In the genomic region with DNA sequence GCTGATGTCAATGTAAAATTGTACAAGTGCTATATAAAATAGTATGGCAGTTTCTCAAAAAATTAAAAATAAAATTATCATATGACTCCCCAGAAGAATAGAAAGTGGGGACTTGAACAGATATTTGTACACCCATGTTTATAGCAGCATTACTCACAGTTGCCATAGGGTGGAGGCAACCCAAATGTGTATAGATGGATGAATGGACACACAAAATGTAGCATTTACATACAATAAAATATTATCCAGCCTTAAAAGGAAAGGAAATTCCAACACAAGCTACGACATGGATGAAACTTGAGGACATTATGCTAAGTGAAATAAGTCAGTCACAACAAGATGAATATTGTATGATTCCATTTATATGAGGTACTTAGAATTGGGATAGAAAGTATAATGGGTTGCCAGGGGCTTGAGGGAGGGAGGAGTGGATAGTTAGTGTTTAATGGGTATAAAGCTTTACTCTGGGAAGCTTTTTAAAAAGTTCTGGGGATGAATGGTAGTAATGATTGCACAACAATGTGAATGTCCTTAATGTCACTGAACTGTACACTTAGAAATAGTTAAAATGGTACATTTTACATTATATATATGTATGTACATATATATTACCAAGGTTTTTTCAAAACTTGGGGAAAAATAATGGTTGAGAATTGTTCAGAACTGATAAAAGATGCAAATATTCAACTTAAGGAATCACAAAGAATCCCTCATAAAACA, we compare ENCODE assay signal across 20 cellular contexts. TPM values are rescaled to one million over a fixed set of nuclear protein-coding genes. Genes with fewer than 3 reads are reported as not detected.
"Had no signal": no experiment of that assay in that cellular context is flagged by ENCODE, and none has a peak within 500 bp of the region (broad histone marks: within the 10 kb centered on the region; RNA-seq: fewer than 3 reads in every experiment).

No MANE protein-coding gene starts in this region.

- H3K36me3 Mint-ChIP-seq: activated naive CD8-positive, alpha-beta T cell treated with anti-CD3 and anti-CD28 coated beads, Interleukin-2, amount 10 ng/mL, durations not matched to agents 7 days and 5 days; stimulated activated naive B cell treated with anti-CD40 and anti-IgM and Interleukin-4, amounts not matched to agents 10 μg/mL and 1 μg/mL and 100 μg/mL, for 72 hours had no signal

- H3K27me3 ChIP-seq: breast epithelium, gastroesophageal sphincter, heart right ventricle, neutrophil, thyroid gland had no signal

- DNase-seq: activated CD4-positive, alpha-beta T cell treated with anti-CD3 and anti-CD28 coated beads for 36 hours; activated CD8-positive, alpha-beta memory T cell treated with anti-CD3 and anti-CD28 coated beads, Interleukin-2, amount 50 U/mL, for 48 hours; activated gamma-delta T cell; activated naive CD8-positive, alpha-beta T cell treated with anti-CD3 and anti-CD28 coated beads, Interleukin-2, amount 10 ng/mL, durations not matched to agents 7 days and 5 days; activated T-cell treated with anti-CD3 and anti-CD28 coated beads, Interleukin-2, amount 50 U/mL, for 72 hours; anterior cingulate cortex; heart right ventricle; islet precursor cell; mammary epithelial cell; stimulated activated CD4-positive, alpha-beta T cell treated with anti-CD3 and anti-CD28 coated beads, Interleukin-2, amount 100 ng/mL, for 48 hours; stimulated activated naive B cell treated with anti-CD40 and anti-IgM and Interleukin-4, amounts not matched to agents 10 μg/mL and 1 μg/mL and 100 μg/mL, for 72 hours; thyroid gland had no signal

- H3K27me3 Mint-ChIP-seq: activated CD4-positive, alpha-beta T cell treated with anti-CD3 and anti-CD28 coated beads for 36 hours; stimulated activated naive B cell treated with anti-CD40 and anti-IgM and Interleukin-4, amounts not matched to agents 10 μg/mL and 1 μg/mL and 100 μg/mL, for 72 hours had no signal

- H3K27ac ChIP-seq: breast epithelium, gastroesophageal sphincter, heart right ventricle, neutrophil, thyroid gland, VCaP had no signal

- H3K4me1 ChIP-seq: breast epithelium had no signal

- H3K4me3 ChIP-seq: breast epithelium, gastroesophageal sphincter, heart right ventricle, thyroid gland had no signal

- H3K4me1 Mint-ChIP-seq: activated naive CD8-positive, alpha-beta T cell treated with anti-CD3 and anti-CD28 coated beads, Interleukin-2, amount 10 ng/mL, durations not matched to agents 7 days and 5 days had no signal

- H3K36me3 ChIP-seq: breast epithelium, gastroesophageal sphincter, heart right ventricle, neutrophil, thyroid gland had no signal

- H3K9me3 ChIP-seq: breast epithelium, gastroesophageal sphincter, heart right ventricle, neutrophil, thyroid gland had no signal

- H3K9me3 Mint-ChIP-seq: activated naive CD8-positive, alpha-beta T cell treated with anti-CD3 and anti-CD28 coated beads, Interleukin-2, amount 10 ng/mL, durations not matched to agents 7 days and 5 days; activated T-cell treated with anti-CD3 and anti-CD28 coated beads, Interleukin-2, amount 50 U/mL, for 72 hours; stimulated activated naive B cell treated with anti-CD40 and anti-IgM and Interleukin-4, amounts not matched to agents 10 μg/mL and 1 μg/mL and 100 μg/mL, for 72 hours had no signal

- H3K27ac Mint-ChIP-seq: activated CD4-positive, alpha-beta T cell treated with anti-CD3 and anti-CD28 coated beads for 36 hours; activated naive CD8-positive, alpha-beta T cell treated with anti-CD3 and anti-CD28 coated beads, Interleukin-2, amount 10 ng/mL, durations not matched to agents 7 days and 5 days; activated T-cell treated with anti-CD3 and anti-CD28 coated beads, Interleukin-2, amount 50 U/mL, for 72 hours; stimulated activated naive B cell treated with anti-CD40 and anti-IgM and Interleukin-4, amounts not matched to agents 10 μg/mL and 1 μg/mL and 100 μg/mL, for 72 hours had no signal

- H3K4me3 Mint-ChIP-seq: activated CD4-positive, alpha-beta T cell treated with anti-CD3 and anti-CD28 coated beads for 36 hours; activated naive CD8-positive, alpha-beta T cell treated with anti-CD3 and anti-CD28 coated beads, Interleukin-2, amount 10 ng/mL, durations not matched to agents 7 days and 5 days; activated T-cell treated with anti-CD3 and anti-CD28 coated beads, Interleukin-2, amount 50 U/mL, for 72 hours; stimulated activated naive B cell treated with anti-CD40 and anti-IgM and Interleukin-4, amounts not matched to agents 10 μg/mL and 1 μg/mL and 100 μg/mL, for 72 hours had no signal

- ATAC-seq: activated CD4-positive, alpha-beta T cell treated with anti-CD3 and anti-CD28 coated beads for 36 hours; activated T-cell treated with anti-CD3 and anti-CD28 coated beads, Interleukin-2, amount 50 U/mL, for 72 hours; gastroesophageal sphincter; heart right ventricle; left lobe of liver; stimulated activated naive B cell treated with anti-CD40 and anti-IgM and Interleukin-4, amounts not matched to agents 10 μg/mL and 1 μg/mL and 100 μg/mL, for 72 hours had no signal

RNA-seq across cellular contexts. Expression of gene ADORA3, which starts 53.0 kb away (rescaled TPM):
- total RNA-seq: chondrocyte, epithelial cell of proximal tubule, mammary epithelial cell had no signal
- polyA plus RNA-seq: mammary epithelial cell had no signal

RNA-seq across cellular contexts. Expression of gene TMIGD3, which starts 53.0 kb away (rescaled TPM):
- total RNA-seq: activated CD4-positive, alpha-beta T cell treated with anti-CD3 and anti-CD28 coated beads for 36 hours; activated T-cell treated with anti-CD3 and anti-CD28 coated beads, Interleukin-2, amount 50 U/mL, for 72 hours; chondrocyte; dermis microvascular lymphatic vessel endothelial cell; epithelial cell of proximal tubule; mammary epithelial cell had no signal
- polyA plus RNA-seq: mammary epithelial cell had no signal
